In the genomic region with DNA sequence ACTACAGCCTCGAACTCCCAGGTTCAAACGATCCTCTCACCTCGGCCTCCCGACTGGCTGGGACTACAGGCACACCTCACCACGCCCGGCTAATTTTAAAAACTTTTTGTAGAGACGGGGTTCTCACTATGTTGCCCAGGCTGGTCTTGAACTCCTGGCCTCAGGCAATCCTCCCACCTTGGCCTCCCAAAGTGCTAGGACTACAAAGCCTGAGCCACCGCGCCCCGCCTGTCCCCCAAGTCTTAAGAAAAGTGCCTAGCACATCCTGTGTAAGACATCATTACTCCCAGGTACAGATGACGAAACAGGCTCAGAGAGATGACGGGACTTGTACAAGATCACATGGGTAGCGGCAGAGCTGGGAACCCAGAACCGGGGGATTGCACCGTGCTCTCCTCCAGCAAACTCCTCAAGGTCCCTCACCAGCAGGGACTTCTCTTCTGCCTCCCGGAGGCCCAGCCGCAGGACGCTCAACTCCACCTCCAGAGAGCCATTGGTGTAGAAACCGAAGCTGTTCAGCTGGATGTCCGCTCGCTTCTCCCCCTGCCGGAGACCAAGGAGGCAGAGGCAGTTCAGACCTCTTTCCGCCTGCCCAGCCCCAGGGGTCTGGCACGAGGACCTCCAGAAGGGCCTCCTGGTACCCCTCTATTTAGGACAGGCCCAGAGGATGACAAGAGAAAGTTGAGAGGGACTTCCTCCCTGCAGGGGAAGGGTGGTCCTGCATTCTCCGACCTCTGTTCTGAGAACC, we compare ENCODE assay signal across 8 cellular contexts. TPM values are rescaled to one million over a fixed set of nuclear protein-coding genes. Genes with fewer than 3 reads are reported as not detected.
DNase-seq lines count a peak whose midpoint lies in the region; ATAC-seq and TF ChIP-seq lines count a peak whose summit lies in the region.

No MANE protein-coding gene starts in this region.

- H3K4me3 Mint-ChIP-seq in stimulated activated effector memory CD8-positive, alpha-beta T cell treated with anti-CD3 and anti-CD28 coated beads, Interleukin-12 subunit alpha, Interleukin-12 subunit beta, amount 100 ng/mL, for 72 hours = peak overlapping the region; percentile 90

- H3K9ac ChIP-seq in mucosa of rectum (ENCODE audit: low read depth in 1 of 2, low read length in 2 of 2) = peak overlapping the region; percentile 86 to 95

- DNase-seq in Ammon's horn (ENCODE audit: low spot score) = peak; percentile 83
- peak; percentile 91 for DNase-seq in H4 (ENCODE audit: low spot score)
- DNase-seq in OCI-M1 (lab: John Stamatoyannopoulos, UW) = peak; percentile 76
- peak; percentile 70 for DNase-seq in activated T-cell treated with anti-CD3 and anti-CD28 coated beads, Interleukin-2, amount 50 U/mL, for 1 hour
- peak; percentile 83 to 84 for DNase-seq in erythroblast (lab: John Stamatoyannopoulos, UW)
- peak; percentile 59 to 87 for DNase-seq in stimulated activated effector memory CD8-positive, alpha-beta T cell treated with anti-CD3 and anti-CD28 coated beads, Interleukin-12 subunit alpha, Interleukin-12 subunit beta, amount 100 ng/mL, for 72 hours (ENCODE audit: low spot score in 2 of 2)

- H3K36me3 ChIP-seq in mucosa of rectum (ENCODE audit: control insufficient read depth in 2 of 2, insufficient read depth in 2 of 2, low read length in 2 of 2) = peaks cover 3 to 11% of the 10 kb centered on the region in 2 donors

- peak overlapping the region; percentile 98 for H3K27ac Mint-ChIP-seq in stimulated activated effector memory CD8-positive, alpha-beta T cell treated with anti-CD3 and anti-CD28 coated beads, Interleukin-12 subunit alpha, Interleukin-12 subunit beta, amount 100 ng/mL, for 72 hours

- H3K36me3 Mint-ChIP-seq in stimulated activated effector memory CD8-positive, alpha-beta T cell treated with anti-CD3 and anti-CD28 coated beads, Interleukin-12 subunit alpha, Interleukin-12 subunit beta, amount 100 ng/mL, for 72 hours = peaks cover 81% of the 10 kb centered on the region

- H3K27ac ChIP-seq in mucosa of rectum (ENCODE audit: low read depth in 2 of 2, low read length in 2 of 2) = peak overlapping the region; percentile 93 to 95

- peak; percentile 38 for ATAC-seq in stimulated activated effector memory CD8-positive, alpha-beta T cell treated with anti-CD3 and anti-CD28 coated beads, Interleukin-12 subunit alpha, Interleukin-12 subunit beta, amount 100 ng/mL, for 72 hours
- ATAC-seq in GM21447 (IDR thresholded peaks at IDR 0.05; ENCODE audit: unreplicated experiment) = no peak

- no peaks in the 10 kb centered on the region for H3K9me3 Mint-ChIP-seq in stimulated activated effector memory CD8-positive, alpha-beta T cell treated with anti-CD3 and anti-CD28 coated beads, Interleukin-12 subunit alpha, Interleukin-12 subunit beta, amount 100 ng/mL, for 72 hours

- no peaks in the 10 kb centered on the region for H3K9me3 ChIP-seq in mucosa of rectum (ENCODE audit: control insufficient read depth in 2 of 2, low read length in 2 of 2)

- no peaks in the 10 kb centered on the region for H3K27me3 ChIP-seq in mucosa of rectum (ENCODE audit: control insufficient read depth in 2 of 2, insufficient read depth in 2 of 2, low read length in 2 of 2)

- peak overlapping the region; percentile 83 to 85 for H3K4me3 ChIP-seq in mucosa of rectum (ENCODE audit: low read length in 2 of 2)

- TF ChIP-seq POLR2A in erythroblast (IDR thresholded peaks at IDR 0.05; ENCODE audit: low read length) = peak; percentile 47

- peaks cover 28 to 33% of the 10 kb centered on the region in 2 donors for H3K4me1 ChIP-seq in mucosa of rectum (ENCODE audit: control insufficient read depth in 2 of 2, insufficient read depth in 2 of 2, low read length in 2 of 2)

- peaks cover 45% of the 10 kb centered on the region for H3K4me1 Mint-ChIP-seq in stimulated activated effector memory CD8-positive, alpha-beta T cell treated with anti-CD3 and anti-CD28 coated beads, Interleukin-12 subunit alpha, Interleukin-12 subunit beta, amount 100 ng/mL, for 72 hours

RNA-seq across cellular contexts. Expression of gene GPR108, which starts 1.0 kb away (rescaled TPM):
- 65.4 and 81.8 TPM in 2 replicates for total RNA-seq in H4 (2014; rRNA removed; shearing (Covaris generic))

RNA-seq across cellular contexts. Expression of gene TRIP10, which starts 3.1 kb away (rescaled TPM):
- total RNA-seq in H4 (2014; rRNA removed; shearing (Covaris generic)) = 29.5 and 91.7 TPM in 2 replicates

RNA-seq across cellular contexts. Expression of gene C3, which starts 15.9 kb away (rescaled TPM):
- 4.7 and 9.1 TPM in 2 replicates for total RNA-seq in H4 (2014; rRNA removed; shearing (Covaris generic))

RNA-seq across cellular contexts. Expression of gene SH2D3A, which starts 30.9 kb away (rescaled TPM):
- total RNA-seq in H4 (2014; rRNA removed; shearing (Covaris generic)) = not detected in 2 replicates

RNA-seq across cellular contexts. Expression of gene VAV1, which starts 36.2 kb away (rescaled TPM):
- total RNA-seq in H4 (2014; rRNA removed; shearing (Covaris generic)) = 0.06 TPM in 1 of 2 replicates, not detected in the other
